In genomic region chr5:94793113-94793815, GRCh38 we compare ENCODE assay signal across 9 cellular contexts.
DNase-seq lines count a peak whose midpoint lies in the region; ATAC-seq and TF ChIP-seq lines count a peak whose summit lies in the region.
"Had no signal": no experiment of that assay in that cellular context is flagged by ENCODE, and none has a peak within 500 bp of the region (broad histone marks: within the 10 kb centered on the region; RNA-seq: fewer than 3 reads in every experiment).

No MANE protein-coding gene starts in this region.

- ATAC-seq in HG03521 (IDR thresholded peaks at IDR 0.05; ENCODE audit: unreplicated experiment): peak; percentile 99

- CTCF ChIA-PET in activated naive CD4-positive, alpha-beta T cell treated with anti-CD3 and anti-CD28 coated beads, Interleukin-2, amount 10 ng/mL, durations not matched to agents 7 days and 5 days (lab: Charles Lee): interaction anchor here (0.8 to 1.2 kb wide), 2 partner anchors 12 to 56 kb away, joined by 3 read pairs; no protein-coding TSS in a partner anchor

- H3K4me3 ChIP-seq in skeletal muscle cell (ENCODE audit: low read depth, low read length): no peak overlapping the region
- H3K4me3 ChIP-seq: SK-N-MC had no signal

- peaks cover 46% of the 10 kb centered on the region for H3K4me1 Mint-ChIP-seq in activated naive CD4-positive, alpha-beta T cell treated with anti-CD3 and anti-CD28 coated beads, Interleukin-2, amount 10 ng/mL, durations not matched to agents 7 days and 5 days

- TF ChIP-seq CTCF in GM20000 (IDR thresholded peaks at IDR 0.05; ENCODE audit: extremely low read depth, missing control alignments): no peak

- intact Hi-C loops in posterior vena cava (cut with DNase I): no loop called here

- no peaks in the 10 kb centered on the region for H3K27me3 Mint-ChIP-seq in activated naive CD4-positive, alpha-beta T cell treated with anti-CD3 and anti-CD28 coated beads, Interleukin-2, amount 10 ng/mL, durations not matched to agents 7 days and 5 days

- DNase-seq in GM03348 (ENCODE audit: low spot score) (peak; percentile 61), GM20000 (ENCODE audit: low spot score) (peak; percentile 79), skeletal muscle cell (ENCODE audit: low read depth) (peak; percentile 86), posterior vena cava (ENCODE audit: low spot score) (no peak), T-helper 9 cell (no peak), NCI-H1694 (lab: John Stamatoyannopoulos, UW) (no peak)
- peak; percentile 37 for DNase-seq in activated naive CD4-positive, alpha-beta T cell treated with anti-CD3 and anti-CD28 coated beads, Interleukin-2, amount 10 ng/mL, durations not matched to agents 7 days and 5 days

- H3K36me3 Mint-ChIP-seq in activated naive CD4-positive, alpha-beta T cell treated with anti-CD3 and anti-CD28 coated beads, Interleukin-2, amount 10 ng/mL, durations not matched to agents 7 days and 5 days: peaks cover 5% of the 10 kb centered on the region

- H3K27ac Mint-ChIP-seq in activated naive CD4-positive, alpha-beta T cell treated with anti-CD3 and anti-CD28 coated beads, Interleukin-2, amount 10 ng/mL, durations not matched to agents 7 days and 5 days: peak overlapping the region; percentile 97

- H3K4me3 Mint-ChIP-seq in activated naive CD4-positive, alpha-beta T cell treated with anti-CD3 and anti-CD28 coated beads, Interleukin-2, amount 10 ng/mL, durations not matched to agents 7 days and 5 days: no peak overlapping the region

- H3K9me3 Mint-ChIP-seq in activated naive CD4-positive, alpha-beta T cell treated with anti-CD3 and anti-CD28 coated beads, Interleukin-2, amount 10 ng/mL, durations not matched to agents 7 days and 5 days: peaks cover 2% of the 10 kb centered on the region

Comparison
In these comparisons a context has a peak if more than half of its experiments do, and no peak if none do; other contexts are left out.
1. DNase-seq: peak in GM03348 (single experiment), GM20000 (single experiment), activated naive CD4-positive, alpha-beta T cell treated with anti-CD3 and anti-CD28 coated beads, Interleukin-2, amount 10 ng/mL, durations not matched to agents 7 days and 5 days (single experiment) and skeletal muscle cell (single experiment); none in posterior vena cava (single experiment), T-helper 9 cell (single experiment) and NCI-H1694 (single experiment).